ENCODE assay signal across 10 cellular contexts in genomic region chr15:67116742-67117141, GRCh38. TPM values are rescaled to one million over a fixed set of nuclear protein-coding genes. Genes with fewer than 3 reads are reported as not detected.
DNase-seq lines count a peak whose midpoint lies in the region; ATAC-seq, FAIRE-seq and TF ChIP-seq lines count a peak whose summit lies in the region.
"Had no signal": no experiment of that assay in that cellular context is flagged by ENCODE, and none has a peak within 500 bp of the region (broad histone marks: within the 10 kb centered on the region; RNA-seq: fewer than 3 reads in every experiment).

No MANE protein-coding gene starts in this region.

- no peaks in the 10 kb centered on the region for H3K9me3 Mint-ChIP-seq in activated naive CD8-positive, alpha-beta T cell (ENCODE audit: low read depth)

- peaks cover 22% of the 10 kb centered on the region for H3K79me1 ChIP-seq in mesenchymal stem cell (replicated peaks; ENCODE audit: low read length, poor library complexity, severe bottlenecking)

- CTCF ChIA-PET in A549 (lab: Yijun Ruan, JAX): interaction anchor here (0.6 to 15.8 kb wide), 7 partner anchors 7 to 170 kb away, joined by 3 to 142 read pairs (median 4); no protein-coding TSS in a partner anchor

- peak overlapping the region in 1 of 2 experiments; percentile 40 for H2BK12ac ChIP-seq in mesenchymal stem cell (ENCODE audit: low read length in 2 of 2)

- H2BK15ac ChIP-seq in mesenchymal stem cell (ENCODE audit: low read depth, poor library complexity, severe bottlenecking): no peak overlapping the region

- no peak overlapping the region for H2AFZ ChIP-seq in mesenchymal stem cell (ENCODE audit: low read depth, low read length)

- no peak overlapping the region for H4K91ac ChIP-seq in mesenchymal stem cell (ENCODE audit: low read length)

- no peaks in the 10 kb centered on the region for H3K27me3 Mint-ChIP-seq in activated naive CD8-positive, alpha-beta T cell

- no peak for TF ChIP-seq CTCF in A549 (IDR thresholded peaks at IDR 0.05)
- TF ChIP-seq CTCF in GM12865 (IDR thresholded peaks at IDR 0.05; ENCODE audit: insufficient read depth, low read depth, low read length, missing control alignments): no peak
- TF ChIP-seq CTCF in GM10266 (IDR thresholded peaks at IDR 0.05; ENCODE audit: control insufficient read depth, insufficient read depth, low read depth, missing control alignments): no peak

- FAIRE-seq in A549 (lab: Jason Lieb, UNC): peak; percentile 92

- H3K23ac ChIP-seq in mesenchymal stem cell (ENCODE audit: low read length in 2 of 2): no peak overlapping the region

- H3K9me3 ChIP-seq in A549 (peaks cover 7% of the 10 kb centered on the region), mesenchymal stem cell (ENCODE audit: control insufficient read depth, low read length) (no peaks in the 10 kb centered on the region)

- H3K36me3 ChIP-seq in mesenchymal stem cell (ENCODE audit: control insufficient read depth in 1 of 2, insufficient read depth in 2 of 2, low read depth in 1 of 2, low read length in 2 of 2): peaks cover 3 to 22% of the 10 kb centered on the region in 2 experiments
- no peaks in the 10 kb centered on the region for H3K36me3 ChIP-seq in H7 (replicated peaks; ENCODE audit: control insufficient read depth, insufficient read depth, low read length)

- H3K14ac ChIP-seq in mesenchymal stem cell (ENCODE audit: low read length in 2 of 2): peak overlapping the region in 1 of 2 experiments; percentile 35

- H3K36me3 Mint-ChIP-seq in activated naive CD8-positive, alpha-beta T cell: peaks cover 6% of the 10 kb centered on the region

- no peak for TF ChIP-seq POLR2A in A549 (IDR thresholded peaks at IDR 0.05; ENCODE audit: low read length)

- no peak overlapping the region for H2BK5ac ChIP-seq in mesenchymal stem cell (ENCODE audit: low read depth, low read length, poor library complexity, severe bottlenecking)

- H3K4me3 ChIP-seq in A549: no peak overlapping the region
- no peak overlapping the region for H3K4me3 ChIP-seq in GM12865 (ENCODE audit: low read depth, low read length)
- no peak overlapping the region for H3K4me3 ChIP-seq in mesenchymal stem cell (ENCODE audit: insufficient read depth in 1 of 2, low read depth in 1 of 2, low read length in 2 of 2)
- H3K4me3 ChIP-seq in H7 (ENCODE audit: insufficient read depth, low read depth, low read length): no peak overlapping the region

- H3K27me3 ChIP-seq in mesenchymal stem cell (ENCODE audit: control insufficient read depth in 1 of 2, insufficient read depth in 1 of 2, low read length in 2 of 2): no peaks in the 10 kb centered on the region
- no peaks in the 10 kb centered on the region for H3K27me3 ChIP-seq in H7 (ENCODE audit: control insufficient read depth, insufficient read depth, low read length)

- no peak overlapping the region for H4K8ac ChIP-seq in mesenchymal stem cell (ENCODE audit: low read length)

- DNase-seq in A549 (ENCODE audit: low read depth in 1 of 2, low spot score in 1 of 2) (peak; percentile 79 to 90), GM12865 (ENCODE audit: low read depth) (peak; percentile 50), mesenchymal stem cell (peak; percentile 67), H7 (no peak), GM10266 (ENCODE audit: extremely low spot score) (no peak), islet precursor cell (no peak)
- DNase-seq: NCI-H1092; stimulated activated CD4-positive, alpha-beta T cell treated with anti-CD3 and anti-CD28 coated beads, Interleukin-4, amount 100 ng/mL, for 4 hours had no signal

- POLR2A ChIA-PET in A549 (lab: Yijun Ruan, JAX): interaction anchor here (1.0 to 1.7 kb wide), 3 partner anchors 9 to 32 kb away, joined by 3 to 14 read pairs (median 6); no protein-coding TSS in a partner anchor

- peak; percentile 43 to 74; a peak in 3 of 5 replicates for TF ChIP-seq EP300 in A549 (IDR thresholded peaks at IDR 0.05)

- peak overlapping the region; percentile 56 for H3K4me3 Mint-ChIP-seq in activated naive CD8-positive, alpha-beta T cell

- no peak overlapping the region for H2AK5ac ChIP-seq in mesenchymal stem cell (ENCODE audit: low read length, severe bottlenecking)

- H2BK120ac ChIP-seq in mesenchymal stem cell (ENCODE audit: low read depth, low read length): no peak overlapping the region

- H3K4me1 ChIP-seq in A549 (peaks cover 88% of the 10 kb centered on the region), mesenchymal stem cell (ENCODE audit: control insufficient read depth, insufficient read depth, low read depth, low read length) (peaks cover 17% of the 10 kb centered on the region)

- 35% methylated on average over 2 of the region's 2 CpGs for WGBS in A549 (ENCODE audit: missing lambda C conversion rate)
- 64% methylated on average over 1 of the region's 2 CpGs for WGBS in mesenchymal stem cell

- no peak overlapping the region for H3K4ac ChIP-seq in mesenchymal stem cell (ENCODE audit: low read depth in 1 of 2, low read length in 2 of 2)

- H3K18ac ChIP-seq in mesenchymal stem cell (ENCODE audit: low read depth in 1 of 2, low read length in 2 of 2): peak overlapping the region in 1 of 2 experiments; percentile 48

- H3K4me1 Mint-ChIP-seq in activated naive CD8-positive, alpha-beta T cell (ENCODE audit: low read depth): peaks cover 82% of the 10 kb centered on the region

- peak overlapping the region; percentile 78 for H3K27ac Mint-ChIP-seq in activated naive CD8-positive, alpha-beta T cell

- H3K4me2 ChIP-seq in A549 (peak overlapping the region; percentile 72), mesenchymal stem cell (ENCODE audit: low read length, poor library complexity, severe bottlenecking) (no peak overlapping the region)

- TF ChIP-seq RAD21 in A549 (conservative IDR thresholded peaks at IDR 0.05 in 1 of 2, IDR thresholded peaks at IDR 0.05 in 1 of 2): peak in 1 of 2 experiments; percentile 31; a peak in 1 of 5 replicates

- H3K9ac ChIP-seq in mesenchymal stem cell (ENCODE audit: low read length): peak overlapping the region; percentile 1

- ATAC-seq in A549 (peak; percentile 7 to 39; a peak in 4 of 6 replicates), GM18868 (IDR thresholded peaks at IDR 0.05; ENCODE audit: unreplicated experiment) (no peak)

- H3K27ac ChIP-seq in A549 (peak overlapping the region; percentile 86 to 92), mesenchymal stem cell (ENCODE audit: low read length, poor library complexity, severe bottlenecking) (no peak overlapping the region)

TF ChIP-seq in A549, 52 proteins besides CTCF, POLR2A, EP300 and RAD21 (continues in another document):
- TF ChIP-seq ZNF302 (CRISPR knock-in tag; IDR thresholded peaks at IDR 0.05) (peak; percentile 85), USF2 (IDR thresholded peaks at IDR 0.05) (no peak), FOSB (CRISPR knock-in tag; IDR thresholded peaks at IDR 0.05) (no peak), RFX5 (IDR thresholded peaks at IDR 0.05) (no peak), HMGXB4 (CRISPR knock-in tag; IDR thresholded peaks at IDR 0.05; ENCODE audit: borderline replicate concordance) (no peak), ESRRA (IDR thresholded peaks at IDR 0.05; ENCODE audit: borderline replicate concordance, low read length) (no peak), TFCP2L1 (CRISPR knock-in tag; IDR thresholded peaks at IDR 0.05) (no peak; the same call in 1 of the 2 replicates)

RNA-seq across cellular contexts. Expression of gene SMAD3, which starts 51.3 kb away (rescaled TPM):
- 77.2 and 101 TPM in 2 replicates for polyA plus RNA-seq in A549 (2011; rRNA removed)
- 116 and 161 TPM in 2 replicates for polyA plus RNA-seq in A549 (2012; cell fraction: cytosol; rRNA removed)
- 256 and 267 TPM in 2 replicates for polyA plus RNA-seq in A549 (2012; cell fraction: nucleus; rRNA removed)
- 74.6 to 106 TPM (median 93.4 TPM) in 3 replicates for polyA plus RNA-seq in A549 (2017; fragmentation: RNase III; extraction: RNeasy Plus Mini Kit Qiagen cat#74134 plus additional on column Dnase treatment)
- polyA minus RNA-seq in A549 (2011; rRNA and poly(A)+ RNA removed): 138 and 158 TPM in 2 replicates
- polyA plus RNA-seq in mesenchymal stem cell (2013, experiment 1 of 2): 126 TPM
- 125 TPM for polyA plus RNA-seq in mesenchymal stem cell (2013, experiment 2 of 2)
- 29.2 and 30.8 TPM in 2 replicates for total RNA-seq in H7 (2014; rRNA removed; shearing (Covaris generic))

Comparison
In these comparisons a context has a peak if more than half of its experiments do, and no peak if none do; other contexts are left out.
1. DNase-seq: peak in A549 (2 of 2), GM12865 (single experiment) and mesenchymal stem cell (single experiment); none in H7 (single experiment), GM10266 (single experiment) and islet precursor cell (single experiment).